In the genomic region with DNA sequence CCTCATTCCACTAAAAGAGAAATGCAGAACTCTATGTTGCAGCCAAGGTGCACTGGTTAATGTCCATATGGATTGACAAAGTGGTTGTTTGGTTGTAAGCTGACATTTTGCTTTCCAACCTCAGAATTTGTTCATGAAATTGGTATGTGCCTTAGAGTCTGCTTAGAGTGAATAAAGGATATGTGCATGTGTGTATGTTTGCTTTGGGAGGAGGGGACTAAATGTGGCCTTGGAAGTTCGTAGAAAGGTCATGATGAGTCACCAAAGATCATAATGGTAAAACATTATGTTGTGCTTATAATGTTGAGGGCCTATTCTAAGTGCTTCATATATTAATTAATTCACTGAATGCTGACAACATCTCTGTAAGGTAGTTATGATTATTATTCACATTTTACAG, we compare ENCODE assay signal across 1 cellular context.
TF ChIP-seq lines count a peak whose summit lies in the region.

No MANE protein-coding gene starts in this region.

TF ChIP-seq in GM12878, 131 proteins besides CTCF, POLR2A, EP300 and RAD21 (continued from another document):
- TF ChIP-seq ZBED1 (IDR thresholded peaks at IDR 0.05; ENCODE audit: borderline replicate concordance) (no peak), EGR1 (IDR thresholded peaks at IDR 0.05; ENCODE audit: borderline replicate concordance in 1 of 2, low read depth in 2 of 2, low read length in 2 of 2) (no peak), ETV6 (conservative IDR thresholded peaks at IDR 0.05 in 1 of 2, IDR thresholded peaks at IDR 0.05 in 1 of 2; ENCODE audit: borderline replicate concordance in 1 of 2, low read depth in 1 of 2) (no peak), TCF3 (IDR thresholded peaks at IDR 0.05; ENCODE audit: borderline replicate concordance, insufficient read depth, low read depth, low read length) (no peak), NR2C1 (IDR thresholded peaks at IDR 0.05) (no peak), MYB (IDR thresholded peaks at IDR 0.05; ENCODE audit: borderline replicate concordance, low read depth, low read length) (no peak), ASH2L (IDR thresholded peaks at IDR 0.05; ENCODE audit: borderline replicate concordance, low read depth) (no peak), TARDBP (IDR thresholded peaks at IDR 0.05; ENCODE audit: borderline replicate concordance) (no peak), RELA (IDR thresholded peaks at IDR 0.05; ENCODE audit: borderline replicate concordance, partially characterized antibody) (no peak), WRNIP1 (IDR thresholded peaks at IDR 0.05; ENCODE audit: borderline replicate concordance, low read depth, low read length) (no peak), TAF1 (IDR thresholded peaks at IDR 0.05; ENCODE audit: borderline replicate concordance, low read depth, low read length) (no peak), MEF2B (IDR thresholded peaks at IDR 0.05; ENCODE audit: partially characterized antibody, poor library complexity, severe bottlenecking) (no peak), IRF4 (IDR thresholded peaks at IDR 0.05; ENCODE audit: low read depth, low read length) (no peak)
- TF ChIP-seq, protein P1, sequence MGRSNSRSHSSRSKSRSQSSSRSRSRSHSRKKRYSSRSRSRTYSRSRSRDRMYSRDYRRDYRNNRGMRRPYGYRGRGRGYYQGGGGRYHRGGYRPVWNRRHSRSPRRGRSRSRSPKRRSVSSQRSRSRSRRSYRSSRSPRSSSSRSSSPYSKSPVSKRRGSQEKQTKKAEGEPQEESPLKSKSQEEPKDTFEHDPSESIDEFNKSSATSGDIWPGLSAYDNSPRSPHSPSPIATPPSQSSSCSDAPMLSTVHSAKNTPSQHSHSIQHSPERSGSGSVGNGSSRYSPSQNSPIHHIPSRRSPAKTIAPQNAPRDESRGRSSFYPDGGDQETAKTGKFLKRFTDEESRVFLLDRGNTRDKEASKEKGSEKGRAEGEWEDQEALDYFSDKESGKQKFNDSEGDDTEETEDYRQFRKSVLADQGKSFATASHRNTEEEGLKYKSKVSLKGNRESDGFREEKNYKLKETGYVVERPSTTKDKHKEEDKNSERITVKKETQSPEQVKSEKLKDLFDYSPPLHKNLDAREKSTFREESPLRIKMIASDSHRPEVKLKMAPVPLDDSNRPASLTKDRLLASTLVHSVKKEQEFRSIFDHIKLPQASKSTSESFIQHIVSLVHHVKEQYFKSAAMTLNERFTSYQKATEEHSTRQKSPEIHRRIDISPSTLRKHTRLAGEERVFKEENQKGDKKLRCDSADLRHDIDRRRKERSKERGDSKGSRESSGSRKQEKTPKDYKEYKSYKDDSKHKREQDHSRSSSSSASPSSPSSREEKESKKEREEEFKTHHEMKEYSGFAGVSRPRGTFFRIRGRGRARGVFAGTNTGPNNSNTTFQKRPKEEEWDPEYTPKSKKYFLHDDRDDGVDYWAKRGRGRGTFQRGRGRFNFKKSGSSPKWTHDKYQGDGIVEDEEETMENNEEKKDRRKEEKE (IDR thresholded peaks at IDR 0.05): no peak
- TF ChIP-seq, protein P2, sequence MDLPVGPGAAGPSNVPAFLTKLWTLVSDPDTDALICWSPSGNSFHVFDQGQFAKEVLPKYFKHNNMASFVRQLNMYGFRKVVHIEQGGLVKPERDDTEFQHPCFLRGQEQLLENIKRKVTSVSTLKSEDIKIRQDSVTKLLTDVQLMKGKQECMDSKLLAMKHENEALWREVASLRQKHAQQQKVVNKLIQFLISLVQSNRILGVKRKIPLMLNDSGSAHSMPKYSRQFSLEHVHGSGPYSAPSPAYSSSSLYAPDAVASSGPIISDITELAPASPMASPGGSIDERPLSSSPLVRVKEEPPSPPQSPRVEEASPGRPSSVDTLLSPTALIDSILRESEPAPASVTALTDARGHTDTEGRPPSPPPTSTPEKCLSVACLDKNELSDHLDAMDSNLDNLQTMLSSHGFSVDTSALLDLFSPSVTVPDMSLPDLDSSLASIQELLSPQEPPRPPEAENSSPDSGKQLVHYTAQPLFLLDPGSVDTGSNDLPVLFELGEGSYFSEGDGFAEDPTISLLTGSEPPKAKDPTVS (IDR thresholded peaks at IDR 0.05; ENCODE audit: low read depth, low read length): no peak
- TF ChIP-seq, protein P3, sequence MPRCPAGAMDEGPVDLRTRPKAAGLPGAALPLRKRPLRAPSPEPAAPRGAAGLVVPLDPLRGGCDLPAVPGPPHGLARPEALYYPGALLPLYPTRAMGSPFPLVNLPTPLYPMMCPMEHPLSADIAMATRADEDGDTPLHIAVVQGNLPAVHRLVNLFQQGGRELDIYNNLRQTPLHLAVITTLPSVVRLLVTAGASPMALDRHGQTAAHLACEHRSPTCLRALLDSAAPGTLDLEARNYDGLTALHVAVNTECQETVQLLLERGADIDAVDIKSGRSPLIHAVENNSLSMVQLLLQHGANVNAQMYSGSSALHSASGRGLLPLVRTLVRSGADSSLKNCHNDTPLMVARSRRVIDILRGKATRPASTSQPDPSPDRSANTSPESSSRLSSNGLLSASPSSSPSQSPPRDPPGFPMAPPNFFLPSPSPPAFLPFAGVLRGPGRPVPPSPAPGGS (IDR thresholded peaks at IDR 0.05; ENCODE audit: borderline replicate concordance, insufficient read depth, low read depth, low read length, poor library complexity, severe bottlenecking): no peak
